Comparison of ENCODE assay signal across 11 cellular contexts in genomic region chr11:92226331-92227232, GRCh38. TPM values are rescaled to one million over a fixed set of nuclear protein-coding genes. Genes with fewer than 3 reads are reported as not detected.
DNase-seq lines count a peak whose midpoint lies in the region; ATAC-seq and TF ChIP-seq lines count a peak whose summit lies in the region.
"Had no signal": no experiment of that assay in that cellular context is flagged by ENCODE, and none has a peak within 500 bp of the region (broad histone marks: within the 10 kb centered on the region; RNA-seq: fewer than 3 reads in every experiment).

No MANE protein-coding gene starts in this region.

- DNase-seq in Ammon's horn (ENCODE audit: low spot score) = peak; percentile 40
- DNase-seq in NCI-H345 (lab: John Stamatoyannopoulos, UW) = peak; percentile 89
- peak; percentile 2 for DNase-seq in fibroblast of villous mesenchyme (ENCODE audit: low read depth)
- DNase-seq in occipital lobe (lab: John Stamatoyannopoulos, UW) = peak; percentile 43
- DNase-seq in erythroblast (lab: John Stamatoyannopoulos, UW) = no peak
- no peak for DNase-seq in NCI-H1930 (lab: John Stamatoyannopoulos, UW)
- DNase-seq: activated effector memory CD4-positive, alpha-beta T cell treated with anti-CD3 and anti-CD28 coated beads, Interleukin-2, amount 50 U/mL, for 16 hours; GDM1 had no signal

- TF ChIP-seq POLR2A in erythroblast (IDR thresholded peaks at IDR 0.05; ENCODE audit: low read length) = no peak

- TF ChIP-seq CTCF in fibroblast of villous mesenchyme (IDR thresholded peaks at IDR 0.05; ENCODE audit: insufficient read depth, low read depth, low read length) = no peak

- ATAC-seq in GM19455 (IDR thresholded peaks at IDR 0.05; ENCODE audit: unreplicated experiment) (no peak), GM18868 (IDR thresholded peaks at IDR 0.05; ENCODE audit: unreplicated experiment) (no peak)

- peak overlapping the region; percentile 10 for H3K4me3 ChIP-seq in fibroblast of villous mesenchyme (ENCODE audit: low read depth, low read length)

RNA-seq across cellular contexts. Expression of gene FAT3, which starts 2.0 kb away (rescaled TPM):
- 1.9 and 6.9 TPM in 2 replicates for total RNA-seq in fibroblast of villous mesenchyme
- 172 TPM for total RNA-seq in occipital lobe
- total RNA-seq: OCI-LY7 had no signal

Comparison
In these comparisons a context has a peak if more than half of its experiments do, and no peak if none do; other contexts are left out.
1. DNase-seq: peak in Ammon's horn (single experiment), NCI-H345 (single experiment), fibroblast of villous mesenchyme (single experiment) and occipital lobe (single experiment); none in erythroblast (0 of 2) and NCI-H1930 (0 of 2).
2. RNA of gene FAT3, which starts 2.0 kb away (total RNA-seq): 172 TPM in occipital lobe (single experiment); 1.9 to 6.9 TPM in fibroblast of villous mesenchyme; every median in the first group is over 10 times any median in the second.